In genomic region chr1:12153181-12153785, GRCh38 we compare ENCODE assay signal across 8 cellular contexts. TPM values are rescaled to one million over a fixed set of nuclear protein-coding genes. Genes with fewer than 3 reads are reported as not detected.
A peak's percentile ranks its signal among the peaks of the same experiment; 100 is the strongest.
DNase-seq lines count a peak whose midpoint lies in the region; ATAC-seq, FAIRE-seq and TF ChIP-seq lines count a peak whose summit lies in the region.

No MANE protein-coding gene starts in this region.

- H3K4me3 ChIP-seq in MG63 (no peak overlapping the region), body of pancreas (no peak overlapping the region), small intestine (ENCODE audit: low read depth in 1 of 2, low read length in 2 of 2) (no peak overlapping the region)

- no peaks in the 10 kb centered on the region for H3K36me3 ChIP-seq in MG63
- H3K36me3 ChIP-seq in body of pancreas (replicated peaks in 1 of 2; ENCODE audit: insufficient read depth in 1 of 2, low read depth in 2 of 2), result no peaks in the 10 kb centered on the region
- H3K36me3 ChIP-seq in small intestine (ENCODE audit: control insufficient read depth in 2 of 2, insufficient read depth in 2 of 2, low read length in 2 of 2), result no peaks in the 10 kb centered on the region

- ATAC-seq in body of pancreas (peak; percentile 22), HG02642 (IDR thresholded peaks at IDR 0.05; ENCODE audit: poor library complexity, unreplicated experiment) (no peak)

- FAIRE-seq in GM12892 (lab: Jason Lieb, UNC), result peak; percentile 93
- no peak for FAIRE-seq in small intestine (lab: Jason Lieb, UNC)

- H3K27me3 ChIP-seq in MG63 (no peaks in the 10 kb centered on the region), body of pancreas (no peaks in the 10 kb centered on the region), small intestine (ENCODE audit: control insufficient read depth in 2 of 2, insufficient read depth in 2 of 2, low read length in 2 of 2) (no peaks in the 10 kb centered on the region)

- H3K27ac ChIP-seq in body of pancreas (peak overlapping the region in 2 of 4 donors; percentile 14 to 64), small intestine (ENCODE audit: low read depth in 1 of 2, low read length in 1 of 2) (peak overlapping the region in 1 of 2 donors; percentile 72)

- TF ChIP-seq POLR2A in GM12892 (IDR thresholded peaks at IDR 0.05; ENCODE audit: low read depth, low read length) (no peak), body of pancreas (IDR thresholded peaks at IDR 0.05) (peak in 1 of 3 donors; percentile 46)

- H3K9me3 ChIP-seq in MG63, result peaks cover 8% of the 10 kb centered on the region
- H3K9me3 ChIP-seq in body of pancreas, result peaks cover 0 to 5% (median 0%) of the 10 kb centered on the region in 3 donors
- H3K9me3 ChIP-seq in small intestine (ENCODE audit: control insufficient read depth, low read depth), result no peaks in the 10 kb centered on the region

- DNase-seq in GM12892 (ENCODE audit: insufficient read length) (no peak), MG63 (peak; percentile 79), body of pancreas (peak in 1 of 4 donors; percentile 78), midbrain (lab: John Stamatoyannopoulos, UW) (peak; percentile 38), NCI-H2171 treated with DMSO at 0.1 percent for 48 hours (lab: John Stamatoyannopoulos, UW) (no peak), small intestine (no peak), NK-92 (lab: John Stamatoyannopoulos, UW; ENCODE audit: unreplicated experiment) (no peak)

- no peak for TF ChIP-seq CTCF in body of pancreas (IDR thresholded peaks at IDR 0.05)

- H3K4me1 ChIP-seq in body of pancreas (peaks cover 2% of the 10 kb centered on the region), small intestine (ENCODE audit: control insufficient read depth in 2 of 2, insufficient read depth in 1 of 2, low read depth in 1 of 2, low read length in 1 of 2) (peaks cover 4 to 8% of the 10 kb centered on the region in 2 donors)

- intact Hi-C loops in body of pancreas (cut with DNase I), result no loop called here

- 52 to 63% methylated on average over 11 to 13 of the region's 13 CpGs for WGBS in body of pancreas, 2 donors
- 50 to 63% (median 58%) methylated on average over 13 of the region's 13 CpGs for WGBS in small intestine, 3 donors

RNA-seq across cellular contexts. Expression of gene TNFRSF1B, which starts 13.5 kb away (rescaled TPM):
- polyA plus RNA-seq in GM12892 (2012; ENCODE audit: missing spikeins), result 24.1 TPM
- 2.5 and 3.9 TPM in 2 replicates for total RNA-seq in MG63 (2014; rRNA removed; shearing (Covaris generic); ENCODE audit: low replicate concordance)
- 10 to 100 TPM; 13.7 to 28.7 TPM for total RNA-seq in body of pancreas
- polyA plus RNA-seq in small intestine, result 10 to 100 TPM; 17.2 to 30.4 (median 20.0) TPM

Comparison
In these comparisons a context has a peak if more than half of its experiments do, and no peak if none do; other contexts are left out.
1. DNase-seq: peak in MG63 (single experiment) and midbrain (single experiment); none in GM12892 (single experiment), NCI-H2171 treated with DMSO at 0.1 percent for 48 hours (single experiment), small intestine (single experiment) and NK-92 (single experiment).